ENCODE assay signal across 17 cellular contexts in the genomic region with DNA sequence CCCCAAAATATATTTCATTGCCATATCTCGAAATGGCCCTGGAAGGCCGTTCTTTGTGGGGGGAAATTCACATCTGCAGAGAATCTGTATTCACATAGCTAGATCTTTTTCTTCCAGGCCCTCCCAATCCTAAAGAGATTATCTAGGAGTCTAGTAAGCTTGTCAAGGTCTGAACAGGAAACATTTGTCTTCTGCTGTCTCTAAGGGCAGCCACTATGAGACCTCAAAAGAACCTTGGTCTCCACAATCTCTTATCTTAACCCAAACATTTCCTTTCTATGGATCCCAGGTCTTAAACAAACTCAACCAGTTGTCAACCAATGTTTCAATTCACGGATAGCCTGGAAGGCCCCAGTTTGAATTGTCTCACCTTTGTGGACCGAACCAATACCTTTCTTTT. TPM values are rescaled to one million over a fixed set of nuclear protein-coding genes. Genes with fewer than 3 reads are reported as not detected.
"Had no signal": no experiment of that assay in that cellular context is flagged by ENCODE, and none has a peak within 500 bp of the region (broad histone marks: within the 10 kb centered on the region; RNA-seq: fewer than 3 reads in every experiment).

No MANE protein-coding gene starts in this region.

- ATAC-seq: left cardiac atrium; naive thymus-derived CD4-positive, alpha-beta T cell had no signal

- DNase-seq: activated CD4-positive, alpha-beta T cell treated with anti-CD3 and anti-CD28 coated beads, Interleukin-2, amount 10 ng/mL, durations not matched to agents 7 days and 5 days; anterior cingulate cortex; dorsolateral prefrontal cortex; esophagus squamous epithelium; foreskin fibroblast; glutamatergic neuron; left cardiac atrium; posterior cingulate gyrus; tibial artery; uterus had no signal

- H3K4me3 ChIP-seq: dorsolateral prefrontal cortex, esophagus squamous epithelium, lung, right atrium auricular region, skin epidermis, tibial artery, uterus had no signal

- H3K36me3 Mint-ChIP-seq: activated naive CD8-positive, alpha-beta T cell; naive thymus-derived CD4-positive, alpha-beta T cell had no signal

- H3K27me3 Mint-ChIP-seq: activated CD4-positive, alpha-beta T cell treated with anti-CD3 and anti-CD28 coated beads, Interleukin-2, amount 10 ng/mL, durations not matched to agents 7 days and 5 days had no signal

- H3K27ac Mint-ChIP-seq: activated CD4-positive, alpha-beta T cell treated with anti-CD3 and anti-CD28 coated beads, Interleukin-2, amount 10 ng/mL, durations not matched to agents 7 days and 5 days; activated naive CD8-positive, alpha-beta T cell; activated T-helper 2 cell treated with anti-CD3 and anti-CD28 coated beads, Interferon-gamma antibody, Interleukin-2, Interleukin-4, amounts not matched to agents 10 μg/mL and 5 μg/mL and 100 μg/mL, durations not matched to agents 14 hours and 24 hours and 36 hours; T-helper 1 cell treated with Interleukin-12 subunit alpha and Interleukin-12 subunit beta and Interleukin-4 antibody, amounts not matched to agents 30 μg/mL and 1 μg/mL, for 36 hours had no signal

- H3K4me3 Mint-ChIP-seq: activated CD4-positive, alpha-beta T cell treated with anti-CD3 and anti-CD28 coated beads, Interleukin-2, amount 10 ng/mL, durations not matched to agents 7 days and 5 days; activated naive CD8-positive, alpha-beta T cell; T-helper 1 cell treated with Interleukin-12 subunit alpha and Interleukin-12 subunit beta and Interleukin-4 antibody, amounts not matched to agents 30 μg/mL and 1 μg/mL, for 36 hours had no signal

- H3K9me3 Mint-ChIP-seq: activated CD4-positive, alpha-beta T cell treated with anti-CD3 and anti-CD28 coated beads, Interleukin-2, amount 10 ng/mL, durations not matched to agents 7 days and 5 days; activated T-helper 2 cell treated with anti-CD3 and anti-CD28 coated beads, Interferon-gamma antibody, Interleukin-2, Interleukin-4, amounts not matched to agents 10 μg/mL and 5 μg/mL and 100 μg/mL, durations not matched to agents 14 hours and 24 hours and 36 hours; T-helper 1 cell treated with Interleukin-12 subunit alpha and Interleukin-12 subunit beta and Interleukin-4 antibody, amounts not matched to agents 30 μg/mL and 1 μg/mL, for 36 hours had no signal

RNA-seq across cellular contexts. Expression of a gene that starts 45.0 kb away (rescaled TPM):
- total RNA-seq: right atrium auricular region, uterus had no signal
